In genomic region chr17:76734080-76734840, GRCh38 we compare ENCODE assay signal across 1 cellular context.
TF ChIP-seq lines count a peak whose summit lies in the region.

No MANE protein-coding gene starts in this region.

TF ChIP-seq in HCT116, 20 proteins besides CTCF, POLR2A, EP300 and RAD21 (continued from another document):
- TF ChIP-seq REST (IDR thresholded peaks at IDR 0.05; ENCODE audit: low read depth) (no peak), SIN3A (IDR thresholded peaks at IDR 0.05; ENCODE audit: low read depth) (peak; percentile 19; the same call in 1 of the 2 replicates), EZH2 (IDR thresholded peaks at IDR 0.05) (no peak), CBX3 (IDR thresholded peaks at IDR 0.05; ENCODE audit: low read depth) (no peak), EGR1 (IDR thresholded peaks at IDR 0.05; ENCODE audit: low read depth) (no peak), SP1 (IDR thresholded peaks at IDR 0.05; ENCODE audit: low read depth) (no peak), MAX (IDR thresholded peaks at IDR 0.05) (no peak)
